1 cellular context compared by ENCODE assay signal in the genomic region with DNA sequence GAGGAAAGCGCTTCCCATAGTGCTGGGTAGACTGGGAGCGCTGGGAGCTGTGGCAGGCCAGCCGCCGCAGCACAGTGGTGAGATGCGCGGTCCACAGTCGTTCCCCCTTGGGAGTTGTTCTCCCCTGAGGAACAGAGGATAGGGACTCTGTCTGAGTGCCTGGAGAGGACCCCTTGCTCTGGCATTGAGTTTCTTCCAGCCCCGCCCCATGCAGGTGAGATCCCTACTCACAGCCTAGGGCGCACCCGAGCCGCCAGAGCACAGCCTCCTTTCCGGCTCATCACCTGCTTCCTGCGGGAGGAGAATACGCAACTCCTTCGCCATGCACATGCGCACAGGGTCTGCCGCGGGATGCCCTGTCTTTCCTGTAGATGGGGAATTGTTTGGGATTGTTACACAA.
TF ChIP-seq lines count a peak whose summit lies in the region.

No MANE protein-coding gene starts in this region.

TF ChIP-seq in GM23338, 12 proteins besides CTCF, POLR2A, EP300 and RAD21 (continued from another document):
- TF ChIP-seq, protein P1, sequence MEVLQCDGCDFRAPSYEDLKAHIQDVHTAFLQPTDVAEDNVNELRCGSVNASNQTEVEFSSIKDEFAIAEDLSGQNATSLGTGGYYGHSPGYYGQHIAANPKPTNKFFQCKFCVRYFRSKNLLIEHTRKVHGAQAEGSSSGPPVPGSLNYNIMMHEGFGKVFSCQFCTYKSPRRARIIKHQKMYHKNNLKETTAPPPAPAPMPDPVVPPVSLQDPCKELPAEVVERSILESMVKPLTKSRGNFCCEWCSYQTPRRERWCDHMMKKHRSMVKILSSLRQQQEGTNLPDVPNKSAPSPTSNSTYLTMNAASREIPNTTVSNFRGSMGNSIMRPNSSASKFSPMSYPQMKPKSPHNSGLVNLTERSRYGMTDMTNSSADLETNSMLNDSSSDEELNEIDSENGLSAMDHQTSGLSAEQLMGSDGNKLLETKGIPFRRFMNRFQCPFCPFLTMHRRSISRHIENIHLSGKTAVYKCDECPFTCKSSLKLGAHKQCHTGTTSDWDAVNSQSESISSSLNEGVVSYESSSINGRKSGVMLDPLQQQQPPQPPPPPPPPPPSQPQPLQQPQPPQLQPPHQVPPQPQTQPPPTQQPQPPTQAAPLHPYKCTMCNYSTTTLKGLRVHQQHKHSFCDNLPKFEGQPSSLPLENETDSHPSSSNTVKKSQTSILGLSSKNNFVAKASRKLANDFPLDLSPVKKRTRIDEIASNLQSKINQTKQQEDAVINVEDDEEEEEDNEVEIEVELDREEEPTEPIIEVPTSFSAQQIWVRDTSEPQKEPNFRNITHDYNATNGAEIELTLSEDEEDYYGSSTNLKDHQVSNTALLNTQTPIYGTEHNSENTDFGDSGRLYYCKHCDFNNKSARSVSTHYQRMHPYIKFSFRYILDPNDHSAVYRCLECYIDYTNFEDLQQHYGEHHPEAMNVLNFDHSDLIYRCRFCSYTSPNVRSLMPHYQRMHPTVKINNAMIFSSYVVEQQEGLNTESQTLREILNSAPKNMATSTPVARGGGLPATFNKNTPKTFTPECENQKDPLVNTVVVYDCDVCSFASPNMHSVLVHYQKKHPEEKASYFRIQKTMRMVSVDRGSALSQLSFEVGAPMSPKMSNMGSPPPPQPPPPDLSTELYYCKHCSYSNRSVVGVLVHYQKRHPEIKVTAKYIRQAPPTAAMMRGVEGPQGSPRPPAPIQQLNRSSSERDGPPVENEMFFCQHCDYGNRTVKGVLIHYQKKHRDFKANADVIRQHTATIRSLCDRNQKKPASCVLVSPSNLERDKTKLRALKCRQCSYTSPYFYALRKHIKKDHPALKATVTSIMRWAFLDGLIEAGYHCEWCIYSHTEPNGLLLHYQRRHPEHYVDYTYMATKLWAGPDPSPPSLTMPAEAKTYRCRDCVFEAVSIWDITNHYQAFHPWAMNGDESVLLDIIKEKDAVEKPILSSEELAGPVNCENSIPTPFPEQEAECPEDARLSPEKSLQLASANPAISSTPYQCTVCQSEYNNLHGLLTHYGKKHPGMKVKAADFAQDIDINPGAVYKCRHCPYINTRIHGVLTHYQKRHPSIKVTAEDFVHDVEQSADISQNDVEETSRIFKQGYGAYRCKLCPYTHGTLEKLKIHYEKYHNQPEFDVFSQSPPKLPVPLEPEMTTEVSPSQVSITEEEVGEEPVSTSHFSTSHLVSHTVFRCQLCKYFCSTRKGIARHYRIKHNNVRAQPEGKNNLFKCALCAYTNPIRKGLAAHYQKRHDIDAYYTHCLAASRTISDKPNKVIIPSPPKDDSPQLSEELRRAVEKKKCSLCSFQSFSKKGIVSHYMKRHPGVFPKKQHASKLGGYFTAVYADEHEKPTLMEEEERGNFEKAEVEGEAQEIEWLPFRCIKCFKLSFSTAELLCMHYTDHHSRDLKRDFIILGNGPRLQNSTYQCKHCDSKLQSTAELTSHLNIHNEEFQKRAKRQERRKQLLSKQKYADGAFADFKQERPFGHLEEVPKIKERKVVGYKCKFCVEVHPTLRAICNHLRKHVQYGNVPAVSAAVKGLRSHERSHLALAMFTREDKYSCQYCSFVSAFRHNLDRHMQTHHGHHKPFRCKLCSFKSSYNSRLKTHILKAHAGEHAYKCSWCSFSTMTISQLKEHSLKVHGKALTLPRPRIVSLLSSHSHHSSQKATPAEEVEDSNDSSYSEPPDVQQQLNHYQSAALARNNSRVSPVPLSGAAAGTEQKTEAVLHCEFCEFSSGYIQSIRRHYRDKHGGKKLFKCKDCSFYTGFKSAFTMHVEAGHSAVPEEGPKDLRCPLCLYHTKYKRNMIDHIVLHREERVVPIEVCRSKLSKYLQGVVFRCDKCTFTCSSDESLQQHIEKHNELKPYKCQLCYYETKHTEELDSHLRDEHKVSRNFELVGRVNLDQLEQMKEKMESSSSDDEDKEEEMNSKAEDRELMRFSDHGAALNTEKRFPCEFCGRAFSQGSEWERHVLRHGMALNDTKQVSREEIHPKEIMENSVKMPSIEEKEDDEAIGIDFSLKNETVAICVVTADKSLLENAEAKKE (CRISPR knock-in tag; IDR thresholded peaks at IDR 0.05), result no peak
- TF ChIP-seq CREB1 (CRISPR knock-in tag; IDR thresholded peaks at IDR 0.05; ENCODE audit: low read depth) (no peak), NANOG (IDR thresholded peaks at IDR 0.05; ENCODE audit: borderline replicate concordance) (no peak), STAT1 (IDR thresholded peaks at IDR 0.05; ENCODE audit: unreplicated experiment) (no peak), ZNF331 (CRISPR knock-in tag; IDR thresholded peaks at IDR 0.05; ENCODE audit: low read depth) (no peak), EZH2phosphoT487 (IDR thresholded peaks at IDR 0.05; ENCODE audit: unreplicated experiment) (no peak)
- TF ChIP-seq, protein P2, sequence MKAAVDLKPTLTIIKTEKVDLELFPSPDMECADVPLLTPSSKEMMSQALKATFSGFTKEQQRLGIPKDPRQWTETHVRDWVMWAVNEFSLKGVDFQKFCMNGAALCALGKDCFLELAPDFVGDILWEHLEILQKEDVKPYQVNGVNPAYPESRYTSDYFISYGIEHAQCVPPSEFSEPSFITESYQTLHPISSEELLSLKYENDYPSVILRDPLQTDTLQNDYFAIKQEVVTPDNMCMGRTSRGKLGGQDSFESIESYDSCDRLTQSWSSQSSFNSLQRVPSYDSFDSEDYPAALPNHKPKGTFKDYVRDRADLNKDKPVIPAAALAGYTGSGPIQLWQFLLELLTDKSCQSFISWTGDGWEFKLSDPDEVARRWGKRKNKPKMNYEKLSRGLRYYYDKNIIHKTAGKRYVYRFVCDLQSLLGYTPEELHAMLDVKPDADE (IDR thresholded peaks at IDR 0.05), result no peak
